In genomic region chr7:151399906-151400305, GRCh38 we compare ENCODE assay signal across 12 cellular contexts. TPM values are rescaled to one million over a fixed set of nuclear protein-coding genes. Genes with fewer than 3 reads are reported as not detected.
"Had no signal": no experiment of that assay in that cellular context is flagged by ENCODE, and none has a peak within 500 bp of the region (broad histone marks: within the 10 kb centered on the region; RNA-seq: fewer than 3 reads in every experiment).

No MANE protein-coding gene starts in this region.

- H3K27ac ChIP-seq: ovary, thyroid gland, vagina had no signal

- H3K4me3 ChIP-seq: ovary, thyroid gland, vagina had no signal

- DNase-seq: activated CD4-positive, alpha-beta memory T cell treated with anti-CD3 and anti-CD28 coated beads for 36 hours; activated CD4-positive, alpha-beta T cell treated with anti-CD3 and anti-CD28 coated beads for 1 hour; activated gamma-delta T cell; activated T-cell treated with anti-CD3 and anti-CD28 coated beads, Interleukin-2, amount 50 U/mL, for 48 hours; amygdala; erythroblast; hypothalamus; nephron progenitor cell; ovary; thyroid gland had no signal

- H3K27me3 ChIP-seq: ovary, thyroid gland, vagina had no signal

- H3K36me3 ChIP-seq: ovary, thyroid gland, vagina had no signal

- H3K9me3 ChIP-seq: ovary, thyroid gland, vagina had no signal

RNA-seq across cellular contexts. Expression of gene CRYGN, which starts 40.0 kb away (rescaled TPM):
- total RNA-seq: renal cortical epithelial cell, vagina had no signal
